In the genomic region with DNA sequence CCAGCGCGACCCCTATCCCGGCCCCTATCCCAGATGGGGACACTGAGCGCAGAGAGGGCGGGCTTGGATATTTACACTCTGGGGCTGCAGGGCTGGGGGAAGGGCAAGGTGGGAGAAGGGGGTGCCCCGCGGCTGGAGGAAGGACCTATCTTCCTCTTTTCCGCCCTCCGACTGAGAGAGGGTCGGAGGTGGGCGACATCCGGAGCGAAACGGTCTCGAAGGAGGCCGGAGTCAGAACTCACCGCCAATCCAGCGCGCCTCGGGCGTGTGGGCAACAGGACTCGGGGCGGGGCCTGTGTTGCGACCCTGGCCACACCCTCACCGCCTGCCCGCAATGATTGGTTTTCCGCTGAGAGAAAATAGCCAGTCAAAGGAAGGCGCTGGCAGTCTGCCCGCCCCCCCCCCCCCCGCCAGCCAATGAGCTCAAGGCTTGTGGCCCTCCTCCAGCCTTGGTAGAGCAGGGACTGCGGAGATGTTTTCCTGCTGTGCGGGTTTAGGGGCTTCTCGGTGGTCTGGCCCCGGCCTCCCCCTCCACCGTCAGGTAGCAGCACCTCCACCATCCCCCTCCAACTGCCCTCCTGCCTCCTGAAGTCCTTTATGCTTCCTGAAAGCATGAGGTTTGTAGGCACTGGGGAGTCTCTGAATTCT, we compare ENCODE assay signal across 8 cellular contexts. TPM values are rescaled to one million over a fixed set of nuclear protein-coding genes. Genes with fewer than 3 reads are reported as not detected.
DNase-seq lines count a peak whose midpoint lies in the region; TF ChIP-seq lines count a peak whose summit lies in the region.

A gene with protein sequence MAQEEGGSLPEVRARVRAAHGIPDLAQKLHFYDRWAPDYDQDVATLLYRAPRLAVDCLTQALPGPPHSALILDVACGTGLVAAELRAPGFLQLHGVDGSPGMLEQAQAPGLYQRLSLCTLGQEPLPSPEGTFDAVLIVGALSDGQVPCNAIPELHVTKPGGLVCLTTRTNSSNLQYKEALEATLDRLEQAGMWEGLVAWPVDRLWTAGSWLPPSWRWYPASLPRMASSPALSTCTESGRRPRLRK (minus strand): TSS at position 269 of the 648 bp plus-strand sequence. CDS start 376 bp downstream, outside the sequence.

- no peaks in the 10 kb centered on the region for H4K20me1 ChIP-seq in MM.1S (ENCODE audit: insufficient read depth, low read length)

- DNase-seq in G401 (ENCODE audit: low spot score) (peak; percentile 95), HAP-1 (ENCODE audit: low spot score in 2 of 2) (peak; percentile 94 to 96), MM.1S (peak; percentile 94), SIG-M5 (lab: John Stamatoyannopoulos, UW) (peak; percentile 61), foreskin melanocyte (peak; percentile 77), substantia nigra (lab: John Stamatoyannopoulos, UW) (peak; percentile 29 to 96 (median 83))
- peak; percentile 84 for DNase-seq in activated gamma-delta T cell treated with anti-CD3 and anti-CD28 coated beads, Interleukin-2, amount 50 U/mL, for 16 hours (ENCODE audit: low read depth)

- peak within 1 kb of the TSS; percentile 99 for H2AFZ ChIP-seq in MM.1S (ENCODE audit: low read length)

- in situ Hi-C loops in G401 (cut with HindIII; ENCODE audit: low sequenced_read_pairs) (no loop called here), HAP-1 (cut with MboI; ENCODE audit: low sequenced_read_pairs) (no loop called here)

- H3K9me3 ChIP-seq in HAP-1 (no peaks in the 10 kb centered on the region), MM.1S (replicated peaks; ENCODE audit: insufficient read depth, low read length) (no peaks in the 10 kb centered on the region), neutrophil (no peaks in the 10 kb centered on the region)

- H3K4me2 ChIP-seq in MM.1S (ENCODE audit: low read depth, low read length) = peak within 1 kb of the TSS; percentile 97

- H3K4me1 ChIP-seq in HAP-1 = peaks cover 6% of the 10 kb centered on the region
- H3K4me1 ChIP-seq in MM.1S (ENCODE audit: low read length) = peaks cover 37% of the 10 kb centered on the region
- H3K4me1 ChIP-seq in neutrophil (ENCODE audit: control insufficient read depth in 1 of 2, insufficient read depth in 1 of 2, low read depth in 1 of 2, low read length in 1 of 2) = peaks cover 4 to 8% of the 10 kb centered on the region in 2 experiments

- peak within 1 kb of the TSS; percentile 81 for H3K9ac ChIP-seq in MM.1S (ENCODE audit: low read length)

- H3K27ac ChIP-seq in MM.1S (ENCODE audit: low read length) = peak within 1 kb of the TSS; percentile 38; the same call in 1 of the 2 replicates
- H3K27ac ChIP-seq in neutrophil = no peak within 1 kb of the TSS
- peak within 1 kb of the TSS; percentile 61 for H3K27ac ChIP-seq in substantia nigra (ENCODE audit: low read depth, low read length, poor library complexity, severe bottlenecking)

- H3K36me3 ChIP-seq in HAP-1 (replicated peaks) = no peaks in the 10 kb centered on the region
- H3K36me3 ChIP-seq in MM.1S (replicated peaks; ENCODE audit: insufficient read depth, low read length) = no peaks in the 10 kb centered on the region
- H3K36me3 ChIP-seq in neutrophil = no peaks in the 10 kb centered on the region

- peak within 1 kb of the TSS; percentile 53 for H3K4me3 ChIP-seq in HAP-1
- H3K4me3 ChIP-seq in MM.1S (ENCODE audit: low read length) = peak within 1 kb of the TSS; percentile 91
- H3K4me3 ChIP-seq in neutrophil (ENCODE audit: low read depth in 1 of 2, low read length in 1 of 2) = peak within 1 kb of the TSS; percentile 34 to 47

- H3K79me2 ChIP-seq in MM.1S (ENCODE audit: low read length) = no peaks in the 10 kb centered on the region

- TF ChIP-seq CTCF in MM.1S (IDR thresholded peaks at IDR 0.05; ENCODE audit: low read length) (no peak), neutrophil (IDR thresholded peaks at IDR 0.05) (no peak)

- no peaks in the 10 kb centered on the region for H3K9me2 ChIP-seq in MM.1S (replicated peaks; ENCODE audit: insufficient read depth, low read length)

- H3K27me3 ChIP-seq in HAP-1 (ENCODE audit: low read depth) (no peaks in the 10 kb centered on the region), MM.1S (replicated peaks; ENCODE audit: insufficient read depth, low read length) (no peaks in the 10 kb centered on the region), neutrophil (peaks cover 62% of the 10 kb centered on the region)

- H3F3A ChIP-seq in MM.1S (ENCODE audit: insufficient read depth, low read length) = peaks cover 26% of the 10 kb centered on the region

RNA-seq across cellular contexts. Expression of the gene that starts here (rescaled TPM):
- total RNA-seq in G401 (2014; rRNA removed; shearing (Covaris generic)) = not detected in 2 replicates

Comparison
In these comparisons a context has a peak if more than half of its experiments do, and no peak if none do; other contexts are left out.
1. Peak in DNase-seq in G401; RNA of the gene not detected or under 1 TPM.
2. H3K4me3 ChIP-seq: peak in every context shown above with its lines; median percentile 91 in MM.1S; 53 in HAP-1; 40 in neutrophil.